In genomic region chr3:150407818-150408231, GRCh38 we compare ENCODE assay signal across 8 cellular contexts. TPM values are rescaled to one million over a fixed set of nuclear protein-coding genes. Genes with fewer than 3 reads are reported as not detected.
A peak's percentile ranks its signal among the peaks of the same experiment; 100 is the strongest.
DNase-seq lines count a peak whose midpoint lies in the region; ATAC-seq lines count a peak whose summit lies in the region.

No MANE protein-coding gene starts in this region.

- H3K4me1 ChIP-seq in muscle layer of duodenum (ENCODE audit: control insufficient read depth in 1 of 2, insufficient read depth in 2 of 2, low read length in 2 of 2) = peaks cover 0 to 3% of the 10 kb centered on the region in 2 donors

- CTCF ChIA-PET in T-cell (lab: Charles Lee) = interaction anchor here in 1 of 2 donors (0.6 to 5.9 kb wide), 8 partner anchors 11 to 599 kb away, joined by 3 to 39 read pairs (median 5); no protein-coding TSS in a partner anchor

- peak overlapping the region; percentile 93 to 98 for H3K27ac Mint-ChIP-seq in T-cell
- peak overlapping the region; percentile 98 for H3K27ac Mint-ChIP-seq in dendritic cell treated with granulocyte-macrophage colony-stimulating factor and Interleukin-4, amounts not matched to agents 40 ng/mL and 50 ng/mL, for 4 days

- H3K27me3 Mint-ChIP-seq in T-cell = no peaks in the 10 kb centered on the region
- H3K27me3 Mint-ChIP-seq in dendritic cell treated with granulocyte-macrophage colony-stimulating factor and Interleukin-4, amounts not matched to agents 40 ng/mL and 50 ng/mL, for 4 days = no peaks in the 10 kb centered on the region

- peak overlapping the region; percentile 93 for H3K27ac ChIP-seq in muscle layer of duodenum (ENCODE audit: low read length)

- POLR2A ChIA-PET in T-cell (lab: Charles Lee) = interaction anchor here (0.6 to 2.6 kb wide), 7 partner anchors 14 to 1434 kb away, joined by 3 to 9 read pairs (median 5); partner anchors contain the start of gene SIAH2 (in 1 of the 2)

- H3K36me3 ChIP-seq in muscle layer of duodenum (ENCODE audit: control insufficient read depth in 1 of 2, insufficient read depth in 2 of 2, low read length in 2 of 2) = peaks cover 0 to 22% of the 10 kb centered on the region in 2 donors

- H3K36me3 Mint-ChIP-seq in T-cell = peaks cover 13% of the 10 kb centered on the region
- peaks cover 39% of the 10 kb centered on the region for H3K36me3 Mint-ChIP-seq in dendritic cell treated with granulocyte-macrophage colony-stimulating factor and Interleukin-4, amounts not matched to agents 40 ng/mL and 50 ng/mL, for 4 days (ENCODE audit: low read depth)

- H3K4me1 Mint-ChIP-seq in T-cell = peaks cover 27 to 37% (median 29%) of the 10 kb centered on the region in 3 donors
- peaks cover 7% of the 10 kb centered on the region for H3K4me1 Mint-ChIP-seq in dendritic cell treated with granulocyte-macrophage colony-stimulating factor and Interleukin-4, amounts not matched to agents 40 ng/mL and 50 ng/mL, for 4 days (ENCODE audit: low read depth)

- ATAC-seq in HG03432 (IDR thresholded peaks at IDR 0.05; ENCODE audit: unreplicated experiment) (peak; percentile 4), T-cell (replicated peaks in 1 of 4) (peak; percentile 0 to 6 (median 1)), HG03571 (IDR thresholded peaks at IDR 0.05; ENCODE audit: unreplicated experiment) (no peak)

- peak overlapping the region; percentile 54 to 100 for H3K4me3 ChIP-seq in muscle layer of duodenum (ENCODE audit: low read depth in 1 of 2, low read length in 2 of 2)

- H3K9me3 Mint-ChIP-seq in T-cell = no peaks in the 10 kb centered on the region
- no peaks in the 10 kb centered on the region for H3K9me3 Mint-ChIP-seq in dendritic cell treated with granulocyte-macrophage colony-stimulating factor and Interleukin-4, amounts not matched to agents 40 ng/mL and 50 ng/mL, for 4 days

- H3K4me3 Mint-ChIP-seq in T-cell = peak overlapping the region; percentile 87 to 95 (median 92)
- H3K4me3 Mint-ChIP-seq in dendritic cell treated with granulocyte-macrophage colony-stimulating factor and Interleukin-4, amounts not matched to agents 40 ng/mL and 50 ng/mL, for 4 days = peak overlapping the region; percentile 98

- peak; percentile 98 to 99 for DNase-seq in stimulated activated CD4-positive, alpha-beta T cell treated with anti-CD3 and anti-CD28 coated beads, Interleukin-1b, Interleukin-23, amount 100 ng/mL, for 4 hours (ENCODE audit: low read depth in 2 of 2)
- no peak for DNase-seq in stimulated activated CD4-positive, alpha-beta T cell treated with anti-CD3 and anti-CD28 coated beads, Interleukin-4, amount 100 ng/mL, for 24 hours
- peak in 11 of 34 experiments; percentile 92 to 98 (median 96) for DNase-seq in T-cell
- peak; percentile 98 for DNase-seq in ureter (ENCODE audit: low spot score)

- H3K27me3 ChIP-seq in muscle layer of duodenum (ENCODE audit: low read depth, low read length) = no peaks in the 10 kb centered on the region

- intact Hi-C loops in dendritic cell treated with granulocyte-macrophage colony-stimulating factor and Interleukin-4, amounts not matched to agents 40 ng/mL and 50 ng/mL, for 4 days (cut with micrococcal nuclease) = loop anchor here (2.0 to 10.0 kb wide), 4 partner anchors 23 to 354 kb away; partner anchors contain the start of genes EIF2A, SERP1 and SIAH2

- H3K9me3 ChIP-seq in muscle layer of duodenum (ENCODE audit: control insufficient read depth in 1 of 2, low read length in 2 of 2) = no peaks in the 10 kb centered on the region

RNA-seq across cellular contexts. Expression of gene TSC22D2, which starts 0.3 kb away (rescaled TPM):
- total RNA-seq in T-cell (10 to 100 TPM; 21.2 to 55.0 (median 23.3) TPM), ureter (57.9 TPM)
